In genomic region chr16:30958164-30959083, GRCh38 we compare ENCODE assay signal across 8 cellular contexts. TPM values are rescaled to one million over a fixed set of nuclear protein-coding genes. Genes with fewer than 3 reads are reported as not detected.
DNase-seq lines count a peak whose midpoint lies in the region; ATAC-seq and TF ChIP-seq lines count a peak whose summit lies in the region.

No MANE protein-coding gene starts in this region.

- H2BK5ac ChIP-seq in IMR-90 (ENCODE audit: low read depth, low read length, poor library complexity, severe bottlenecking): peak overlapping the region; percentile 52

- no peaks in the 10 kb centered on the region for H3K27me3 Mint-ChIP-seq in activated T-cell treated with anti-CD3 and anti-CD28 coated beads, Interleukin-2, amount 50 U/mL, for 24 hours
- H3K27me3 Mint-ChIP-seq in osteocyte (ENCODE audit: unreplicated experiment): no peaks in the 10 kb centered on the region

- in situ Hi-C loops in IMR-90 (cut with MboI; ENCODE audit: low sequenced_read_pairs): no loop called here

- peak overlapping the region; percentile 94 for H3K27ac Mint-ChIP-seq in activated T-cell treated with anti-CD3 and anti-CD28 coated beads, Interleukin-2, amount 50 U/mL, for 24 hours
- H3K27ac Mint-ChIP-seq in osteocyte (ENCODE audit: unreplicated experiment): peak overlapping the region; percentile 78

- peak; percentile 40; the same call in 1 of the 2 replicates for TF ChIP-seq POLR2A in IMR-90 (IDR thresholded peaks at IDR 0.05; ENCODE audit: low read depth, low read length)

- no peak overlapping the region for H4K91ac ChIP-seq in IMR-90 (ENCODE audit: insufficient read depth, low read depth, low read length)

- H2BK20ac ChIP-seq in IMR-90 (ENCODE audit: low read depth, low read length): no peak overlapping the region

- H3K4me1 ChIP-seq in IMR-90 (ENCODE audit: control insufficient read depth, insufficient read depth, low read length): peaks cover 6% of the 10 kb centered on the region

- no peak for TF ChIP-seq RAD21 in IMR-90 (IDR thresholded peaks at IDR 0.05; ENCODE audit: low read length)

- WGBS in IMR-90 (ENCODE audit: extremely low coverage in 2 of 2, insufficient read length in 1 of 2), 2 experiments: 69% methylated on average over 9 of the region's 55 CpGs; no CpG with 5 or more reads in 1 of the 2 experiments

- peak; percentile 31 for ATAC-seq in GM21529 (IDR thresholded peaks at IDR 0.05; ENCODE audit: unreplicated experiment)
- peak; percentile 50 for ATAC-seq in IMR-90 (ENCODE audit: low read depth)

- peak overlapping the region; percentile 94 for H3K14ac ChIP-seq in IMR-90 (replicated peaks; ENCODE audit: low read depth, low read length)

- peaks cover 57% of the 10 kb centered on the region for H3K36me3 Mint-ChIP-seq in activated T-cell treated with anti-CD3 and anti-CD28 coated beads, Interleukin-2, amount 50 U/mL, for 24 hours (ENCODE audit: low read depth)
- H3K36me3 Mint-ChIP-seq in osteocyte (ENCODE audit: unreplicated experiment): peaks cover 30% of the 10 kb centered on the region

- no TSS peak for BruUV-seq in IMR-90 (replicated peaks; lab: Mats Ljungman, UMichigan)

- no peaks in the 10 kb centered on the region for H3K9me3 Mint-ChIP-seq in activated T-cell treated with anti-CD3 and anti-CD28 coated beads, Interleukin-2, amount 50 U/mL, for 24 hours
- H3K9me3 Mint-ChIP-seq in osteocyte (ENCODE audit: unreplicated experiment): no peaks in the 10 kb centered on the region

- H4K20me1 ChIP-seq in IMR-90 (ENCODE audit: insufficient read depth, low read length): peaks cover 12% of the 10 kb centered on the region; the same call in 1 of the 2 replicates

- peak overlapping the region; percentile 93 for H3K4me3 Mint-ChIP-seq in activated T-cell treated with anti-CD3 and anti-CD28 coated beads, Interleukin-2, amount 50 U/mL, for 24 hours
- H3K4me3 Mint-ChIP-seq in osteocyte (ENCODE audit: unreplicated experiment): peak overlapping the region; percentile 87

- intact Hi-C loops in IMR-90 (cut with micrococcal nuclease): loop anchor here (10.0 kb wide), 2 partner anchors 116 to 906 kb away; partner anchors contain the start of genes ZNF646 and ZNF668

- dilution Hi-C loops in IMR-90 (cut with HindIII; ENCODE audit: low sequenced_read_pairs, unreplicated experiment): no loop called here

- peak overlapping the region; percentile 61 for H3K4me3 ChIP-seq in IMR-90 (ENCODE audit: insufficient read depth, low read depth, low read length)

- peak; percentile 65 for DNase-seq in NCI-H146 (lab: John Stamatoyannopoulos, UW)
- DNase-seq in NCI-H146 treated with DMSO at 0.1 percent for 48 hours (lab: John Stamatoyannopoulos, UW; ENCODE audit: unreplicated experiment): no peak
- DNase-seq in IMR-90: peak; percentile 43
- DNase-seq in activated T-cell treated with anti-CD3 and anti-CD28 coated beads, Interleukin-2, amount 50 U/mL, for 24 hours: no peak
- DNase-seq in glomerular visceral epithelial cell (ENCODE audit: extremely low spot score): peak; percentile 56
- no peak for DNase-seq in osteocyte (ENCODE audit: extremely low spot score, unreplicated experiment)
- no peak for DNase-seq in NCI-H128 (lab: John Stamatoyannopoulos, UW; ENCODE audit: unreplicated experiment)

- POLR2A ChIA-PET in IMR-90 (lab: Charles Lee; ENCODE audit: unreplicated experiment): no interaction called here

- 0 out of 2 replicates have a peak overlapping the region, but pooled peaks have one; percentile 26 for H3K56ac ChIP-seq in IMR-90 (ENCODE audit: extremely low read depth, insufficient read depth, low read length)

- peak overlapping the region; percentile 82; the same call in 1 of the 2 replicates for H3K23ac ChIP-seq in IMR-90 (ENCODE audit: low read depth, low read length)

- CTCF ChIA-PET in IMR-90 (lab: Yijun Ruan, JAX): no interaction called here

- H2AK9ac ChIP-seq in IMR-90 (replicated peaks; ENCODE audit: low read depth, low read length, poor library complexity): peak overlapping the region; percentile 80

- peak overlapping the region; percentile 95 for H3K9ac ChIP-seq in IMR-90 (ENCODE audit: low read depth, low read length)

- H3K4me2 ChIP-seq in IMR-90 (ENCODE audit: low read depth, low read length): peak overlapping the region; percentile 96

- no peak overlapping the region for H2BK15ac ChIP-seq in IMR-90 (ENCODE audit: low read depth, low read length)

- peaks cover 29% of the 10 kb centered on the region for H3K36me3 ChIP-seq in IMR-90 (ENCODE audit: control insufficient read depth, insufficient read depth, low read length)

- H3K79me1 ChIP-seq in IMR-90 (ENCODE audit: low read depth in 1 of 2, low read length in 2 of 2): peaks cover 33 to 44% of the 10 kb centered on the region in 2 experiments

- no peaks in the 10 kb centered on the region for H3K9me3 ChIP-seq in IMR-90 (ENCODE audit: control insufficient read depth, insufficient read depth, low read length)

- H3K18ac ChIP-seq in IMR-90 (ENCODE audit: low read depth, low read length): no peak overlapping the region

- no peaks in the 10 kb centered on the region; the same call in 1 of the 2 replicates for H3K9me1 ChIP-seq in IMR-90 (ENCODE audit: insufficient read depth, low read length)

- peak overlapping the region; percentile 25 for H3K4ac ChIP-seq in IMR-90 (ENCODE audit: low read depth, low read length)

- peak overlapping the region in 1 of 2 experiments; percentile 63; a peak in 1 of 4 replicates for H4K8ac ChIP-seq in IMR-90 (ENCODE audit: low read depth in 2 of 2, low read length in 2 of 2)

- peak overlapping the region; percentile 99 for H2AFZ ChIP-seq in IMR-90 (replicated peaks; ENCODE audit: low read length, poor library complexity)

- no peaks in the 10 kb centered on the region for H3K27me3 ChIP-seq in IMR-90 (ENCODE audit: control insufficient read depth, insufficient read depth, low read length)

- peak overlapping the region; percentile 92; the same call in 1 of the 2 replicates for H2AK5ac ChIP-seq in IMR-90 (ENCODE audit: low read depth, low read length)

- peak overlapping the region; percentile 52 for H4K5ac ChIP-seq in IMR-90 (ENCODE audit: low read depth, low read length)

- peaks cover 40% of the 10 kb centered on the region for H3K4me1 Mint-ChIP-seq in activated T-cell treated with anti-CD3 and anti-CD28 coated beads, Interleukin-2, amount 50 U/mL, for 24 hours (ENCODE audit: low read depth)
- peaks cover 22% of the 10 kb centered on the region for H3K4me1 Mint-ChIP-seq in osteocyte (ENCODE audit: unreplicated experiment)

- no peak for TF ChIP-seq CTCF in IMR-90 (conservative IDR thresholded peaks at IDR 0.05; ENCODE audit: low read depth, low read length)
- no peak for TF ChIP-seq CTCF in osteocyte (IDR thresholded peaks at IDR 0.05)

- peak overlapping the region; percentile 81 for H3K27ac ChIP-seq in IMR-90 (ENCODE audit: insufficient read depth, low read length)

- H2BK120ac ChIP-seq in IMR-90 (ENCODE audit: low read depth, low read length): no peak overlapping the region

TF ChIP-seq in IMR-90, 13 proteins besides CTCF, POLR2A, EP300 and RAD21:
- no peak for TF ChIP-seq FOS (IDR thresholded peaks at IDR 0.05; ENCODE audit: low read depth, low read length)
- TF ChIP-seq BHLHE40 (IDR thresholded peaks at IDR 0.05; ENCODE audit: low read depth, low read length): no peak
- no peak for TF ChIP-seq CEBPB (IDR thresholded peaks at IDR 0.05; ENCODE audit: low read depth, low read length)
- no peak for TF ChIP-seq MAFK (IDR thresholded peaks at IDR 0.05; ENCODE audit: low read depth, low read length)
- TF ChIP-seq SMC3 (IDR thresholded peaks at IDR 0.05; ENCODE audit: low read depth, low read length): no peak
- no peak for TF ChIP-seq MAZ (IDR thresholded peaks at IDR 0.05; ENCODE audit: borderline replicate concordance, low read depth, low read length)
- no peak for TF ChIP-seq ELK1 (IDR thresholded peaks at IDR 0.05; ENCODE audit: borderline replicate concordance, low read depth, low read length)
- no peak for TF ChIP-seq MXI1 (IDR thresholded peaks at IDR 0.05; ENCODE audit: borderline replicate concordance, low read depth, low read length)
- TF ChIP-seq NFE2L2 (IDR thresholded peaks at IDR 0.05; ENCODE audit: low read depth, low read length): no peak
- TF ChIP-seq RFX5 (IDR thresholded peaks at IDR 0.05; ENCODE audit: low read depth, low read length): no peak

RNA-seq across cellular contexts. Expression of gene SETD1A, which starts 0.9 kb away (rescaled TPM):
- total RNA-seq in IMR-90 (2012; rRNA removed) (0.54 and 0.56 TPM in 2 replicates), osteocyte (20.1 and 22.6 TPM in 2 replicates)
- polyA plus RNA-seq in IMR-90 (2012; rRNA removed): 5.8 and 6.5 TPM in 2 replicates
- polyA plus RNA-seq in IMR-90 (2012; cell fraction: cytosol; rRNA removed): 3.3 and 4.8 TPM in 2 replicates
- polyA plus RNA-seq in IMR-90 (2012; cell fraction: nucleus; rRNA removed; ENCODE audit: low replicate concordance): 16.4 and 29.7 TPM in 2 replicates

RNA-seq across cellular contexts. Expression of gene ORAI3, which starts 9.6 kb away (rescaled TPM):
- total RNA-seq in IMR-90 (2012; rRNA removed): 6.8 and 6.9 TPM in 2 replicates
- polyA plus RNA-seq in IMR-90 (2012; rRNA removed): 16.9 TPM in 2 replicates
- 16.1 and 29.4 TPM in 2 replicates for polyA plus RNA-seq in IMR-90 (2012; cell fraction: cytosol; rRNA removed)
- polyA plus RNA-seq in IMR-90 (2012; cell fraction: nucleus; rRNA removed; ENCODE audit: low replicate concordance): 12.4 and 15.2 TPM in 2 replicates
- total RNA-seq in osteocyte: 25.2 and 30.0 TPM in 2 replicates

RNA-seq across cellular contexts. Expression of gene HSD3B7, which starts 26.6 kb away (rescaled TPM):
- total RNA-seq in IMR-90 (2012; rRNA removed) (9.4 and 11.3 TPM in 2 replicates), osteocyte (7.5 and 7.6 TPM in 2 replicates)
- polyA plus RNA-seq in IMR-90 (2012; rRNA removed): 8.5 and 9.3 TPM in 2 replicates
- 9.7 and 12.6 TPM in 2 replicates for polyA plus RNA-seq in IMR-90 (2012; cell fraction: cytosol; rRNA removed)
- 10.7 and 21.0 TPM in 2 replicates for polyA plus RNA-seq in IMR-90 (2012; cell fraction: nucleus; rRNA removed; ENCODE audit: low replicate concordance)

RNA-seq across cellular contexts. Expression of gene FBXL19, which starts 35.1 kb away (rescaled TPM):
- total RNA-seq in IMR-90 (2012; rRNA removed) (5.0 and 5.8 TPM in 2 replicates), osteocyte (23.1 and 24.3 TPM in 2 replicates)
- 13.8 and 19.6 TPM in 2 replicates for polyA plus RNA-seq in IMR-90 (2012; rRNA removed)
- 14.1 and 16.6 TPM in 2 replicates for polyA plus RNA-seq in IMR-90 (2012; cell fraction: cytosol; rRNA removed)
- polyA plus RNA-seq in IMR-90 (2012; cell fraction: nucleus; rRNA removed; ENCODE audit: low replicate concordance): 29.8 and 57.4 TPM in 2 replicates

RNA-seq across cellular contexts. Expression of gene STX1B, which starts 52.0 kb away (rescaled TPM):
- total RNA-seq in IMR-90 (2012; rRNA removed) (3.9 TPM in 2 replicates), osteocyte (1.8 and 4.5 TPM in 2 replicates)
- 11.4 and 14.9 TPM in 2 replicates for polyA plus RNA-seq in IMR-90 (2012; rRNA removed)
- polyA plus RNA-seq in IMR-90 (2012; cell fraction: cytosol; rRNA removed): 3.8 and 4.4 TPM in 2 replicates
- polyA plus RNA-seq in IMR-90 (2012; cell fraction: nucleus; rRNA removed; ENCODE audit: low replicate concordance): 152 and 177 TPM in 2 replicates

Comparison
In these comparisons a context has a peak if more than half of its experiments do, and no peak if none do; other contexts are left out.
1. DNase-seq: peak in NCI-H146 (single experiment), IMR-90 (single experiment) and glomerular visceral epithelial cell (single experiment); none in NCI-H146 treated with DMSO at 0.1 percent for 48 hours (single experiment), activated T-cell treated with anti-CD3 and anti-CD28 coated beads, Interleukin-2, amount 50 U/mL, for 24 hours (single experiment), osteocyte (single experiment) and NCI-H128 (single experiment).
2. RNA of gene SETD1A, which starts 0.9 kb away (total RNA-seq): 20.1 to 22.6 TPM in osteocyte; 0.54 to 0.56 TPM in IMR-90; every median in the first group is over 10 times any median in the second.